In genomic region chr6:36442671-36443497, GRCh38 we compare ENCODE assay signal across 1 cellular context.
TF ChIP-seq lines count a peak whose summit lies in the region.

KCTD20 (plus strand) TSS chr6:36443000; CDS start chr6:36470098, 27,098 bp downstream.
PXT1 (minus strand) TSS chr6:36442854; CDS start chr6:36426082, 16,772 bp downstream.

TF ChIP-seq in HepG2, 621 proteins besides CTCF, POLR2A, EP300 and RAD21 (continued from another document and continues in another):
- TF ChIP-seq ZBTB43 (CRISPR knock-in tag; conservative IDR thresholded peaks at IDR 0.05): peak; percentile 71
- peak; percentile 63; the same call in 1 of the 2 replicates for TF ChIP-seq ZNF44 (CRISPR knock-in tag; IDR thresholded peaks at IDR 0.05)
- peak in 1 of 2 experiments; percentile 86; a peak in 2 of 4 replicates for TF ChIP-seq KLF16 (CRISPR knock-in tag; IDR thresholded peaks at IDR 0.05)
- TF ChIP-seq NFKBIZ (CRISPR knock-in tag; IDR thresholded peaks at IDR 0.05): peak; percentile 86
- TF ChIP-seq ZNF841 (CRISPR knock-in tag; IDR thresholded peaks at IDR 0.05; ENCODE audit: borderline replicate concordance): no peak
- no peak for TF ChIP-seq ZNF251 (CRISPR knock-in tag; IDR thresholded peaks at IDR 0.05)
- TF ChIP-seq GPN1 (CRISPR knock-in tag; IDR thresholded peaks at IDR 0.05; ENCODE audit: borderline replicate concordance): peak; percentile 82; the same call in 1 of the 2 replicates
- peak; percentile 95 for TF ChIP-seq DMAP1 (CRISPR knock-in tag; IDR thresholded peaks at IDR 0.05)
- peak; percentile 91 for TF ChIP-seq ZNF761 (CRISPR knock-in tag; conservative IDR thresholded peaks at IDR 0.05)
- peak; percentile 22; the same call in 1 of the 2 replicates for TF ChIP-seq THAP9 (CRISPR knock-in tag; IDR thresholded peaks at IDR 0.05; ENCODE audit: borderline replicate concordance)
- no peak; the same call in 1 of the 2 replicates for TF ChIP-seq STAT5B (CRISPR knock-in tag; IDR thresholded peaks at IDR 0.05)
- peak; percentile 27; the same call in 1 of the 2 replicates for TF ChIP-seq ZXDC (CRISPR knock-in tag; IDR thresholded peaks at IDR 0.05)
- TF ChIP-seq HNF1A (IDR thresholded peaks at IDR 0.05; ENCODE audit: low read depth): no peak
- no peak for TF ChIP-seq HNF1A (CRISPR knock-in tag; IDR thresholded peaks at IDR 0.05; ENCODE audit: borderline replicate concordance)
- TF ChIP-seq ZNF644 (CRISPR knock-in tag; IDR thresholded peaks at IDR 0.05; ENCODE audit: low read depth): peak; percentile 32; the same call in 1 of the 2 replicates
- no peak for TF ChIP-seq ZNF597 (CRISPR knock-in tag; IDR thresholded peaks at IDR 0.05)
- TF ChIP-seq IKZF1 (IDR thresholded peaks at IDR 0.05): no peak
- no peak for TF ChIP-seq ZBTB37 (CRISPR knock-in tag; IDR thresholded peaks at IDR 0.05)
- TF ChIP-seq ZNF672 (CRISPR knock-in tag; IDR thresholded peaks at IDR 0.05): no peak
- 0 out of 2 replicates have a peak, but pooled peaks have one; percentile 57 for TF ChIP-seq ZNF720 (CRISPR knock-in tag; IDR thresholded peaks at IDR 0.05)
- peak; percentile 2 for TF ChIP-seq ZFP36 (IDR thresholded peaks at IDR 0.05; ENCODE audit: borderline replicate concordance, low read depth, low read length, partially characterized antibody)
- TF ChIP-seq ELF1 (CRISPR knock-in tag; IDR thresholded peaks at IDR 0.05): peak; percentile 60; the same call in 1 of the 2 replicates
- TF ChIP-seq ELK4 (CRISPR knock-in tag; IDR thresholded peaks at IDR 0.05; ENCODE audit: borderline replicate concordance): no peak
- TF ChIP-seq SIN3A (IDR thresholded peaks at IDR 0.05; ENCODE audit: borderline replicate concordance, low read depth, low read length): peak; percentile 88; the same call in 1 of the 2 replicates
- TF ChIP-seq ZNF230 (CRISPR knock-in tag; IDR thresholded peaks at IDR 0.05): no peak
- TF ChIP-seq KDM4B (CRISPR knock-in tag; IDR thresholded peaks at IDR 0.05): peak; percentile 91; the same call in 1 of the 2 replicates
- no peak for TF ChIP-seq RORA (CRISPR knock-in tag; IDR thresholded peaks at IDR 0.05)
- TF ChIP-seq MTA3 (CRISPR knock-in tag; IDR thresholded peaks at IDR 0.05): no peak; the same call in 1 of the 2 replicates
- TF ChIP-seq ZFP36L2 (CRISPR knock-in tag; IDR thresholded peaks at IDR 0.05): 0 out of 2 replicates have a peak, but pooled peaks have one; percentile 74
- no peak for TF ChIP-seq ZFP62 (CRISPR knock-in tag; IDR thresholded peaks at IDR 0.05)
- no peak for TF ChIP-seq FOXA1 (IDR thresholded peaks at IDR 0.05)
- peak; percentile 25; the same call in 1 of the 2 replicates for TF ChIP-seq FOXA1 (CRISPR knock-in tag; IDR thresholded peaks at IDR 0.05)
- TF ChIP-seq KLF12 (CRISPR knock-in tag; IDR thresholded peaks at IDR 0.05; ENCODE audit: borderline replicate concordance): peak; percentile 81; the same call in 1 of the 2 replicates
- peak; percentile 26; the same call in 1 of the 2 replicates for TF ChIP-seq MAF1 (CRISPR knock-in tag; IDR thresholded peaks at IDR 0.05; ENCODE audit: borderline replicate concordance)
- TF ChIP-seq CHCHD3 (CRISPR knock-in tag; IDR thresholded peaks at IDR 0.05): peak; percentile 83
- TF ChIP-seq ZNF639 (CRISPR knock-in tag; conservative IDR thresholded peaks at IDR 0.05): no peak; the same call in 1 of the 2 replicates
- TF ChIP-seq HMG20B (CRISPR knock-in tag; conservative IDR thresholded peaks at IDR 0.05): no peak
- 0 out of 2 replicates have a peak, but pooled peaks have one; percentile 34 for TF ChIP-seq BRF2 (CRISPR knock-in tag; IDR thresholded peaks at IDR 0.05)
- TF ChIP-seq POLR2G (IDR thresholded peaks at IDR 0.05; ENCODE audit: low read depth, low read length): peak; percentile 97
- no peak for TF ChIP-seq BCLAF1 (IDR thresholded peaks at IDR 0.05)
